1 cellular context compared by ENCODE assay signal in the genomic region with DNA sequence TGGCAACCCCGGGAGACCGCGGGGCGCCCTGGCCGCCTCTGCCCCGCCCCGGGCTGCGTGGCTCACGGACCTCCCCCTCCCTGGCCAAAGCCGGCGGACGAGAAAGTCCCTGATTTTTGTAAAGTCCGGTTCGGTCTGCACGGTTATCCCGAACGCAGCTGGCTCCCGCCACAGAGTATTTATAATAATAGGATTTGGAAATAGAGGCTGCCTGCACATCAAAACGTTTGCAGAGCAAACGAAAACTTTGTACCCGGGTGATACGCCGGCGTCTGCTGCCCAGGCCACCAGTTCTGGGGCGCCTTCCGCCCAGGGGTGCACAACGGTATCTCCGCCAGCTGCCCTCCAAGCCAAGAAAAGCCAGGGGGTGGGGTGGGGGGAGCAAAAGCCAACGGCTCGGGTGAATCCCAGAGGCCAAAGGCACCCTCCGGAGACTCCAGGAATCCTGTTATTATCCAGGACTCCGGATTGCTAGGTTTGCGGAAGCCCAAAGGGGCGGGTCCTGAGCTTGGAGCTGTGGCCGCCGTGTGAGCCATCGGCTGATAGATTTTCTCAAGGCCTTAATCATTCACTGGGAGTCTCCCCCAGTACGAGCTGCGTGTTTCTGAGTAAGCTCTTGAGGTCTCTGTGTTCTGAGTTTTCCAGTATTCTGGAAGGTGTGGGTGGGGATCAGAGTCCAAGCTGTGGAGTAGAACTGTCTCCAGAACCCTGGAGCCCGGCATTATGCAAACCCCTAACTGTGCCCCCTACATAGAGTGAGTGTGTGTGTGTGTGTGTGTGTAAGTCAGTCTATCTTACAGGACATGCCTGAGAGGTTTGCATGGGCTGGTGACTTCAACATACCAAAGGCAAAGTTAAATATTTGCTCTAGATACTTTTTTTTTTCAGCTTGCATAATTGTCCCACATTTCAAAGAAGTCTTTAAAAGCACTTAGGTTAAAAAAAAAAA.
A peak's percentile ranks its signal among the peaks of the same experiment; 100 is the strongest.
TF ChIP-seq lines count a peak whose summit lies in the region.

No MANE protein-coding gene starts in this region.

TF ChIP-seq in A549, 52 proteins besides CTCF, POLR2A, EP300 and RAD21 (continued from another document):
- TF ChIP-seq, protein P1, sequence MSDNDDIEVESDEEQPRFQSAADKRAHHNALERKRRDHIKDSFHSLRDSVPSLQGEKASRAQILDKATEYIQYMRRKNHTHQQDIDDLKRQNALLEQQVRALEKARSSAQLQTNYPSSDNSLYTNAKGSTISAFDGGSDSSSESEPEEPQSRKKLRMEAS (IDR thresholded peaks at IDR 0.05): peak; percentile 30; the same call in 1 of the 2 replicates
- TF ChIP-seq CBX8 (IDR thresholded peaks at IDR 0.05) (no peak), BHLHE40 (IDR thresholded peaks at IDR 0.05; ENCODE audit: low read depth, low read length) (no peak), PHF8 (IDR thresholded peaks at IDR 0.05; ENCODE audit: borderline replicate concordance, low read depth) (no peak; the same call in 1 of the 2 replicates), GATA3 (IDR thresholded peaks at IDR 0.05; ENCODE audit: borderline replicate concordance) (peak; percentile 21; the same call in 1 of the 2 replicates), RCOR1 (IDR thresholded peaks at IDR 0.05; ENCODE audit: low read depth, low read length) (no peak), HOXB5 (CRISPR knock-in tag; IDR thresholded peaks at IDR 0.05) (no peak), ZC3H11A (IDR thresholded peaks at IDR 0.05) (no peak), SMC3 (IDR thresholded peaks at IDR 0.05) (0 out of 3 replicates have a peak, but pooled peaks have one; percentile 29), EHMT2 (IDR thresholded peaks at IDR 0.05; ENCODE audit: low read depth) (no peak), KDM1A (IDR thresholded peaks at IDR 0.05; ENCODE audit: low read depth) (no peak), E2F6 (IDR thresholded peaks at IDR 0.05; ENCODE audit: borderline replicate concordance, low read depth) (no peak), NR3C1 (IDR thresholded peaks at IDR 0.05) (no peak), NFE2L2 (conservative IDR thresholded peaks at IDR 0.05; ENCODE audit: low read length) (no peak), FOSL2 (IDR thresholded peaks at IDR 0.05) (peak; percentile 40; the same call in 1 of the 2 replicates), FOSL2 (CRISPR knock-in tag; IDR thresholded peaks at IDR 0.05) (0 out of 2 replicates have a peak, but pooled peaks have one; percentile 18), RARB (CRISPR knock-in tag; IDR thresholded peaks at IDR 0.05) (no peak), RNF2 (IDR thresholded peaks at IDR 0.05; ENCODE audit: borderline replicate concordance, low read depth) (no peak), MAFK (IDR thresholded peaks at IDR 0.05; ENCODE audit: partially characterized antibody) (no peak), CHD4 (IDR thresholded peaks at IDR 0.05; ENCODE audit: borderline replicate concordance) (no peak), MAZ (IDR thresholded peaks at IDR 0.05; ENCODE audit: borderline replicate concordance, low read depth, low read length) (no peak), HOXB13 (CRISPR knock-in tag; IDR thresholded peaks at IDR 0.05; ENCODE audit: low read depth) (no peak), HOXA7 (CRISPR knock-in tag; IDR thresholded peaks at IDR 0.05) (no peak), REST (IDR thresholded peaks at IDR 0.05) (no peak), ZFP36 (IDR thresholded peaks at IDR 0.05; ENCODE audit: borderline replicate concordance, partially characterized antibody) (no peak), TFCP2L1 (CRISPR knock-in tag; IDR thresholded peaks at IDR 0.05) (no peak), JUNB (IDR thresholded peaks at IDR 0.05) (peak; percentile 59; the same call in 1 of the 2 replicates)
- TF ChIP-seq, protein P2, sequence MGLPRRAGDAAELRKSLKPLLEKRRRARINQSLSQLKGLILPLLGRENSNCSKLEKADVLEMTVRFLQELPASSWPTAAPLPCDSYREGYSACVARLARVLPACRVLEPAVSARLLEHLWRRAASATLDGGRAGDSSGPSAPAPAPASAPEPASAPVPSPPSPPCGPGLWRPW (IDR thresholded peaks at IDR 0.05): peak; percentile 42; the same call in 1 of the 2 replicates
- TF ChIP-seq, protein P3, sequence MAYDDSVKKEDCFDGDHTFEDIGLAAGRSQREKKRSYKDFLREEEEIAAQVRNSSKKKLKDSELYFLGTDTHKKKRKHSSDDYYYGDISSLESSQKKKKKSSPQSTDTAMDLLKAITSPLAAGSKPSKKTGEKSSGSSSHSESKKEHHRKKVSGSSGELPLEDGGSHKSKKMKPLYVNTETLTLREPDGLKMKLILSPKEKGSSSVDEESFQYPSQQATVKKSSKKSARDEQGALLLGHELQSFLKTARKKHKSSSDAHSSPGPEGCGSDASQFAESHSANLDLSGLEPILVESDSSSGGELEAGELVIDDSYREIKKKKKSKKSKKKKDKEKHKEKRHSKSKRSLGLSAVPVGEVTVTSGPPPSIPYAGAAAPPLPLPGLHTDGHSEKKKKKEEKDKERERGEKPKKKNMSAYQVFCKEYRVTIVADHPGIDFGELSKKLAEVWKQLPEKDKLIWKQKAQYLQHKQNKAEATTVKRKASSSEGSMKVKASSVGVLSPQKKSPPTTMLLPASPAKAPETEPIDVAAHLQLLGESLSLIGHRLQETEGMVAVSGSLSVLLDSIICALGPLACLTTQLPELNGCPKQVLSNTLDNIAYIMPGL (CRISPR knock-in tag; IDR thresholded peaks at IDR 0.05; ENCODE audit: borderline replicate concordance): no peak
TF ChIP-seq in A549: peak in this region for 9.
